Comparison of ENCODE assay signal across 15 cellular contexts in the genomic region with DNA sequence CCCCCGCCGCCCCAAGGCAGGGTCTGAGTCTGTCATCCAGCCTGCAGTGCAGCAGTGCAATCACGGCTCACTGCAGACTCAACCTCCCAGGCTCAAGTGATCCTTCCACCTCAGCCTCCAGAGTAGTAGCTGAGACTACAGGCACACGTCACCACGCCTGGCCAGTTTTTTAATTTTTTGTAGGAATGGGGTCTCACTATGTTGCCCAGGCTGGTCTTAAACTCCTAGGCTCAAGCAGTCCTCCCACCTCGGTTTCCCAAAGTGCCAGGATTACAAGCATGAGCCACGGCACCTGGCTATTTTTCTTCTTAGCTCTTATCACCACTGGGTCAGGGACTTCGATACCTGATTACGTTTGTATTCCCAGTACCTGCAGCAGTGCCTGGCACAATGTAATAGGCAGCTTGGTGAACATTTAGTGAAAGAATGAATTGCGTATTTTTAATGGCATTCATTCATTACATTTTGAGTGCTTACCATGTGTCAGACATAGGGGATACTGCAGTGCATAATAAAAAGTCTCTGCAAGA. TPM values are rescaled to one million over a fixed set of nuclear protein-coding genes. Genes with fewer than 3 reads are reported as not detected.
DNase-seq lines count a peak whose midpoint lies in the region; ATAC-seq and TF ChIP-seq lines count a peak whose summit lies in the region.
"Had no signal": no experiment of that assay in that cellular context is flagged by ENCODE, and none has a peak within 500 bp of the region (broad histone marks: within the 10 kb centered on the region; RNA-seq: fewer than 3 reads in every experiment).

No MANE protein-coding gene starts in this region.

- no peak overlapping the region for H3K27ac ChIP-seq in breast epithelium
- no peak overlapping the region for H3K27ac ChIP-seq in OCI-LY7 (ENCODE audit: low read depth, low read length, poor library complexity, severe bottlenecking)
- no peak overlapping the region for H3K27ac ChIP-seq in esophagus squamous epithelium
- H3K27ac ChIP-seq: suprapubic skin, VCaP had no signal

- POLR2A ChIA-PET in MCF 10A (lab: Yijun Ruan, JAX) (interaction anchor here (0.7 to 4.8 kb wide), 2 partner anchors 7 to 70 kb away, joined by 3 to 28 read pairs; no protein-coding TSS in a partner anchor), OCI-LY7 (lab: Charles Lee) (no interaction called here)

- peak overlapping the region; percentile 52 for H3K4me2 ChIP-seq in OCI-LY7 (ENCODE audit: low read length)

- TF ChIP-seq CTCF in MCF 10A (IDR thresholded peaks at IDR 0.05; ENCODE audit: unreplicated experiment), result no peak
- TF ChIP-seq CTCF in breast epithelium (IDR thresholded peaks at IDR 0.05), result no peak
- TF ChIP-seq CTCF in OCI-LY7 (conservative IDR thresholded peaks at IDR 0.05; ENCODE audit: low read length), result no peak
- no peak for TF ChIP-seq CTCF in chondrocyte (IDR thresholded peaks at IDR 0.05)
- TF ChIP-seq CTCF in esophagus squamous epithelium (IDR thresholded peaks at IDR 0.05), result no peak

- H3K36me3 Mint-ChIP-seq in MCF 10A (ENCODE audit: insufficient read depth, unreplicated experiment) (peaks cover 14% of the 10 kb centered on the region), chondrocyte (ENCODE audit: low read depth) (peaks cover 2% of the 10 kb centered on the region)

- TF ChIP-seq POLR2A in breast epithelium (IDR thresholded peaks at IDR 0.05) (no peak), esophagus squamous epithelium (IDR thresholded peaks at IDR 0.05) (no peak)

- H3K9me3 ChIP-seq in breast epithelium (no peaks in the 10 kb centered on the region), OCI-LY7 (ENCODE audit: low read length) (no peaks in the 10 kb centered on the region), esophagus squamous epithelium (no peaks in the 10 kb centered on the region)
- H3K9me3 ChIP-seq: adrenal gland, suprapubic skin had no signal

- no peak for ATAC-seq in stimulated activated naive CD8-positive, alpha-beta T cell treated with anti-CD3 and anti-CD28 coated beads, Interleukin-15, amount 100 ng/mL, for 72 hours
- ATAC-seq in GM21723 (IDR thresholded peaks at IDR 0.05; ENCODE audit: unreplicated experiment), result no peak
- ATAC-seq: left colon had no signal

- no peak overlapping the region for H2AFZ ChIP-seq in OCI-LY7 (ENCODE audit: low read length)

- H4K20me1 ChIP-seq in OCI-LY7 (ENCODE audit: insufficient read depth, low read length), result peaks cover 78% of the 10 kb centered on the region

- H3K4me3 Mint-ChIP-seq in MCF 10A (ENCODE audit: unreplicated experiment), result no peak overlapping the region
- no peak overlapping the region for H3K4me3 Mint-ChIP-seq in chondrocyte (ENCODE audit: unreplicated experiment)
- H3K4me3 Mint-ChIP-seq in stimulated activated naive CD8-positive, alpha-beta T cell treated with anti-CD3 and anti-CD28 coated beads, Interleukin-15, amount 100 ng/mL, for 72 hours, result peak overlapping the region; percentile 24

- H3K4me1 Mint-ChIP-seq in MCF 10A (ENCODE audit: insufficient read depth, unreplicated experiment) (peaks cover 68% of the 10 kb centered on the region), chondrocyte (ENCODE audit: low read depth) (peaks cover 68% of the 10 kb centered on the region)
- peaks cover 94% of the 10 kb centered on the region for H3K4me1 Mint-ChIP-seq in stimulated activated naive CD8-positive, alpha-beta T cell treated with anti-CD3 and anti-CD28 coated beads, Interleukin-15, amount 100 ng/mL, for 72 hours

- no peaks in the 10 kb centered on the region for H3K9me2 ChIP-seq in OCI-LY7 (ENCODE audit: insufficient read depth, low read length)

- H3K27me3 ChIP-seq in breast epithelium (no peaks in the 10 kb centered on the region), esophagus squamous epithelium (no peaks in the 10 kb centered on the region)
- H3K27me3 ChIP-seq: adrenal gland, suprapubic skin had no signal

- H3K36me3 ChIP-seq in breast epithelium (no peaks in the 10 kb centered on the region), OCI-LY7 (ENCODE audit: insufficient read depth, low read length) (peaks cover 72% of the 10 kb centered on the region), esophagus squamous epithelium (no peaks in the 10 kb centered on the region)
- H3K36me3 ChIP-seq: adrenal gland, suprapubic skin had no signal

- CTCF ChIA-PET in MCF 10A (lab: Yijun Ruan, JAX), result no interaction called here
- CTCF ChIA-PET in OCI-LY7 (lab: Charles Lee; ENCODE audit: unreplicated experiment), result no interaction called here

- WGBS in esophagus squamous epithelium, 2 donors, result 89 to 92% methylated on average over 6 to 8 of the region's 10 CpGs

- H3K79me2 ChIP-seq in OCI-LY7 (ENCODE audit: insufficient read depth, low read depth, low read length), result peaks cover 100% of the 10 kb centered on the region

- BruUV-seq in MCF 10A (replicated peaks; lab: Mats Ljungman, UMichigan) (no TSS peak), OCI-LY7 (replicated peaks; lab: Mats Ljungman, UMichigan) (no TSS peak)

- H3K27me3 Mint-ChIP-seq in MCF 10A (ENCODE audit: insufficient read depth, unreplicated experiment), result no peaks in the 10 kb centered on the region
- H3K27me3 Mint-ChIP-seq in chondrocyte (ENCODE audit: low read depth), result no peaks in the 10 kb centered on the region
- H3K27me3 Mint-ChIP-seq in stimulated activated naive CD8-positive, alpha-beta T cell treated with anti-CD3 and anti-CD28 coated beads, Interleukin-15, amount 100 ng/mL, for 72 hours, result no peaks in the 10 kb centered on the region

- no peak overlapping the region for H3K4me3 ChIP-seq in breast epithelium
- H3K4me3 ChIP-seq in OCI-LY7 (ENCODE audit: low read depth, low read length, poor library complexity, severe bottlenecking), result no peak overlapping the region
- H3K4me3 ChIP-seq in esophagus squamous epithelium, result no peak overlapping the region
- H3K4me3 ChIP-seq: adrenal gland, suprapubic skin had no signal

- H3K4me1 ChIP-seq in breast epithelium (peaks cover 0 to 32% of the 10 kb centered on the region in 2 donors), OCI-LY7 (ENCODE audit: insufficient read depth, low read length, poor library complexity, severe bottlenecking) (peaks cover 81% of the 10 kb centered on the region), esophagus squamous epithelium (peaks cover 24 to 83% (median 56%) of the 10 kb centered on the region in 3 donors)

- H3K27ac Mint-ChIP-seq in MCF 10A (ENCODE audit: low read depth, unreplicated experiment) (peak overlapping the region; percentile 21), chondrocyte (ENCODE audit: unreplicated experiment) (peak overlapping the region; percentile 41)
- H3K27ac Mint-ChIP-seq in stimulated activated naive CD8-positive, alpha-beta T cell treated with anti-CD3 and anti-CD28 coated beads, Interleukin-15, amount 100 ng/mL, for 72 hours, result peak overlapping the region; percentile 31 to 82

- H3K9me3 Mint-ChIP-seq in MCF 10A (ENCODE audit: unreplicated experiment) (no peaks in the 10 kb centered on the region), chondrocyte (ENCODE audit: low read depth) (no peaks in the 10 kb centered on the region)
- no peaks in the 10 kb centered on the region for H3K9me3 Mint-ChIP-seq in stimulated activated naive CD8-positive, alpha-beta T cell treated with anti-CD3 and anti-CD28 coated beads, Interleukin-15, amount 100 ng/mL, for 72 hours

- intact Hi-C loops in MCF 10A (cut with micrococcal nuclease), result no loop called here
- intact Hi-C loops in breast epithelium (cut with DNase I; ENCODE audit: low total_unique reads), result no loop called here
- intact Hi-C loops in OCI-LY7 (cut with micrococcal nuclease; ENCODE audit: unreplicated experiment), result no loop called here
- intact Hi-C loops in esophagus squamous epithelium (cut with DNase I), result no loop called here

- DNase-seq in MCF 10A (ENCODE audit: unreplicated experiment) (no peak), breast epithelium (ENCODE audit: low spot score in 2 of 2) (no peak), OCI-LY7 (ENCODE audit: low spot score) (no peak), chondrocyte (ENCODE audit: low spot score) (no peak), esophagus squamous epithelium (lab: John Stamatoyannopoulos, UW) (no peak), NCI-H345 (lab: John Stamatoyannopoulos, UW) (no peak)
- DNase-seq in stimulated activated naive CD8-positive, alpha-beta T cell treated with anti-CD3 and anti-CD28 coated beads, Interleukin-15, amount 100 ng/mL, for 72 hours, result no peak
- DNase-seq: adrenal gland; left colon; NCI-H1694; occipital lobe; stimulated activated CD4-positive, alpha-beta T cell treated with anti-CD3 and anti-CD28 coated beads, Interleukin-2, amount 100 ng/mL, for 24 hours had no signal

RNA-seq across cellular contexts. Expression of gene LARP1, which starts 10.3 kb away (rescaled TPM):
- total RNA-seq in MCF 10A (2022) (321 and 340 TPM in 2 replicates), breast epithelium (100 to 1,000 TPM in 1 of 3 donors, 10 to 100 TPM in 2; 64.0 to 123 (median 73.7) TPM), OCI-LY7 (2022) (274 and 300 TPM in 2 replicates), chondrocyte (225 to 272 TPM (median 258 TPM) in 3 replicates), esophagus squamous epithelium (100 to 1,000 TPM in 1 of 4 donors, 10 to 100 TPM in 3; 81.7 to 105 (median 95.2) TPM)
- 66.2 and 71.1 TPM in 2 replicates for total RNA-seq in OCI-LY7 (2014; rRNA removed; shearing (Covaris generic))

Comparison
In these comparisons a context has a peak if more than half of its experiments do, and no peak if none do; other contexts are left out.
1. H3K4me3 Mint-ChIP-seq: peak in stimulated activated naive CD8-positive, alpha-beta T cell treated with anti-CD3 and anti-CD28 coated beads, Interleukin-15, amount 100 ng/mL, for 72 hours (2 of 2); none in MCF 10A (single experiment) and chondrocyte (single experiment).
2. Peak in every context shown above with its lines, with median percentiles within 50 percentile points of each other: H3K27ac Mint-ChIP-seq.